6 cellular contexts compared by ENCODE assay signal in genomic region chr6:130173377-130174004, GRCh38. TPM values are rescaled to one million over a fixed set of nuclear protein-coding genes. Genes with fewer than 3 reads are reported as not detected.
A peak's percentile ranks its signal among the peaks of the same experiment; 100 is the strongest.
DNase-seq lines count a peak whose midpoint lies in the region; ATAC-seq and TF ChIP-seq lines count a peak whose summit lies in the region.
"Not testable (repeated sequence)": the region's sequence is repeated elsewhere in the genome, so short reads cannot be mapped to it uniquely, and the experiment has no call there.

No MANE protein-coding gene starts in this region.

- not testable (repeated sequence) for TF ChIP-seq CTCF in WERI-Rb-1 (IDR thresholded peaks at IDR 0.05; ENCODE audit: low read depth, low read length)

- not testable (repeated sequence) for H3K27me3 Mint-ChIP-seq in immature natural killer cell (ENCODE audit: low read depth in 3 of 3)

- not testable (repeated sequence) for ATAC-seq in stimulated activated effector memory CD8-positive, alpha-beta T cell treated with anti-CD3 and anti-CD28 coated beads, Interleukin-12 subunit alpha, Interleukin-12 subunit beta, amount 100 ng/mL, for 72 hours

- peaks cover 41 to 79% (median 58%) of the 10 kb centered on the region in 3 donors for H3K36me3 Mint-ChIP-seq in immature natural killer cell
- peaks cover 20% of the 10 kb centered on the region for H3K36me3 Mint-ChIP-seq in stimulated activated effector memory CD8-positive, alpha-beta T cell treated with anti-CD3 and anti-CD28 coated beads, Interleukin-12 subunit alpha, Interleukin-12 subunit beta, amount 100 ng/mL, for 72 hours

- H3K4me3 ChIP-seq in WERI-Rb-1 (ENCODE audit: low read depth, low read length): not testable (repeated sequence)

- H3K4me1 Mint-ChIP-seq in immature natural killer cell: peaks cover 43 to 83% of the 10 kb centered on the region in 2 donors
- H3K4me1 Mint-ChIP-seq in stimulated activated effector memory CD8-positive, alpha-beta T cell treated with anti-CD3 and anti-CD28 coated beads, Interleukin-12 subunit alpha, Interleukin-12 subunit beta, amount 100 ng/mL, for 72 hours: peaks cover 17% of the 10 kb centered on the region

- H3K36me3 ChIP-seq in WERI-Rb-1: not testable (repeated sequence)

- H3K27ac ChIP-seq in WERI-Rb-1: peak overlapping the region; percentile 54

- not testable (repeated sequence) for H3K4me3 Mint-ChIP-seq in immature natural killer cell; stimulated activated effector memory CD8-positive, alpha-beta T cell treated with anti-CD3 and anti-CD28 coated beads, Interleukin-12 subunit alpha, Interleukin-12 subunit beta, amount 100 ng/mL, for 72 hours

- peak overlapping the region; percentile 79 to 90 (median 84) for H3K27ac Mint-ChIP-seq in immature natural killer cell
- H3K27ac Mint-ChIP-seq in stimulated activated effector memory CD8-positive, alpha-beta T cell treated with anti-CD3 and anti-CD28 coated beads, Interleukin-12 subunit alpha, Interleukin-12 subunit beta, amount 100 ng/mL, for 72 hours: peak overlapping the region; percentile 13

- H3K9me3 ChIP-seq in WERI-Rb-1 (ENCODE audit: severe bottlenecking): not testable (repeated sequence)

- not testable (repeated sequence) for H3K27me3 ChIP-seq in WERI-Rb-1 (ENCODE audit: insufficient read depth, low read depth, severe bottlenecking)

- H3K9me3 Mint-ChIP-seq in immature natural killer cell: not testable (repeated sequence)
- peaks cover 16% of the 10 kb centered on the region for H3K9me3 Mint-ChIP-seq in stimulated activated effector memory CD8-positive, alpha-beta T cell treated with anti-CD3 and anti-CD28 coated beads, Interleukin-12 subunit alpha, Interleukin-12 subunit beta, amount 100 ng/mL, for 72 hours

- DNase-seq in ELF-1 (ENCODE audit: low read depth, low spot score): peak; percentile 18
- DNase-seq in NCI-H524 treated with DMSO at 0.1 percent for 48 hours (lab: John Stamatoyannopoulos, UW): peak; percentile 87
- peak; percentile 73 for DNase-seq in NCI-H82 treated with DMSO at 0.1 percent for 48 hours (lab: John Stamatoyannopoulos, UW; ENCODE audit: unreplicated experiment)
- peak; percentile 88 for DNase-seq in WERI-Rb-1
- DNase-seq in immature natural killer cell: not testable (repeated sequence)
- DNase-seq in stimulated activated effector memory CD8-positive, alpha-beta T cell treated with anti-CD3 and anti-CD28 coated beads, Interleukin-12 subunit alpha, Interleukin-12 subunit beta, amount 100 ng/mL, for 72 hours (ENCODE audit: low spot score in 2 of 2): peak in 1 of 2 donors; percentile 26

RNA-seq across cellular contexts. Expression of gene SAMD3, which starts 49.3 kb away (rescaled TPM):
- polyA plus RNA-seq in immature natural killer cell: 100 to 1,000 TPM; 208 to 376 (median 275) TPM
